In genomic region chr11:61776561-61777075, GRCh38 we compare ENCODE assay signal across 8 cellular contexts. TPM values are rescaled to one million over a fixed set of nuclear protein-coding genes. Genes with fewer than 3 reads are reported as not detected.
DNase-seq lines count a peak whose midpoint lies in the region; ATAC-seq, FAIRE-seq and TF ChIP-seq lines count a peak whose summit lies in the region.

No MANE protein-coding gene starts in this region.

- intact Hi-C loops in CD4-positive, alpha-beta memory T cell (cut with micrococcal nuclease): loop anchor here (1.0 kb wide), 1 partner anchor 16 kb away; the partner anchor contains the start of genes FEN1 and TMEM258
- intact Hi-C loops in PC-9 (cut with micrococcal nuclease; ENCODE audit: unreplicated experiment): loop anchor here (1.0 kb wide), 1 partner anchor 29 kb away; no protein-coding TSS in a partner anchor

- no peak overlapping the region for H3K4me2 ChIP-seq in PC-9

- H3K79me2 ChIP-seq in PC-9 (ENCODE audit: low read depth): no peaks in the 10 kb centered on the region

- BruUV-seq in PC-9 (replicated peaks; lab: Mats Ljungman, UMichigan): no TSS peak

- H3K4me3 Mint-ChIP-seq in CD4-positive, alpha-beta memory T cell: peak overlapping the region; percentile 26 to 82 (median 64)
- no peak overlapping the region for H3K4me3 Mint-ChIP-seq in progenitor cell of endocrine pancreas (ENCODE audit: low read depth)

- no peaks in the 10 kb centered on the region for H3K27me3 ChIP-seq in CD4-positive, alpha-beta memory T cell (ENCODE audit: insufficient read depth, low read length)
- H3K27me3 ChIP-seq in PC-9 (ENCODE audit: insufficient read depth, low read depth): no peaks in the 10 kb centered on the region

- peak in 4 of 5 donors; percentile 31 to 47 (median 36) for DNase-seq in CD4-positive, alpha-beta memory T cell
- DNase-seq in GM20000 (ENCODE audit: low spot score) (peak; percentile 92), PC-9 (peak; percentile 57 to 63), frontal cortex (ENCODE audit: low spot score in 2 of 2) (peak; percentile 75 to 78), progenitor cell of endocrine pancreas (ENCODE audit: low spot score, unreplicated experiment) (no peak)
- peak; percentile 80 for DNase-seq in activated effector memory CD4-positive, alpha-beta T cell treated with anti-CD3 and anti-CD28 coated beads, Interleukin-2, amount 50 U/mL, for 16 hours

- H3K4me1 ChIP-seq in CD4-positive, alpha-beta memory T cell (ENCODE audit: insufficient read depth, low read length): peaks cover 21% of the 10 kb centered on the region
- peaks cover 6% of the 10 kb centered on the region for H3K4me1 ChIP-seq in PC-9 (replicated peaks; ENCODE audit: insufficient read depth)

- POLR2A ChIA-PET in CD4-positive, alpha-beta memory T cell (lab: Charles Lee; ENCODE audit: partially characterized antibody): no interaction called here
- POLR2A ChIA-PET in PC-9 (lab: Charles Lee; ENCODE audit: unreplicated experiment): no interaction called here

- CTCF ChIA-PET in CD4-positive, alpha-beta memory T cell (lab: Charles Lee; ENCODE audit: partially characterized antibody): interaction anchor here (1.1 to 1.4 kb wide), 3 partner anchors 17 to 39 kb away, joined by 3 to 4 read pairs (median 4); no protein-coding TSS in a partner anchor
- CTCF ChIA-PET in PC-9 (lab: Charles Lee): interaction anchor here (0.6 kb wide), 1 partner anchor 27 kb away, joined by 3 read pairs; no protein-coding TSS in a partner anchor

- no peak overlapping the region for H3K27ac ChIP-seq in CD4-positive, alpha-beta memory T cell (ENCODE audit: low read depth, low read length)
- no peak overlapping the region for H3K27ac ChIP-seq in PC-9

- H4K20me1 ChIP-seq in PC-9 (ENCODE audit: insufficient read depth): no peaks in the 10 kb centered on the region

- peak overlapping the region in 1 of 2 donors; percentile 28 for H3K4me3 ChIP-seq in CD4-positive, alpha-beta memory T cell (ENCODE audit: low read length in 2 of 2)
- no peak overlapping the region for H3K4me3 ChIP-seq in PC-9

- TF ChIP-seq CTCF in GM20000 (IDR thresholded peaks at IDR 0.05; ENCODE audit: extremely low read depth, missing control alignments): peak; percentile 49
- peak; percentile 93 for TF ChIP-seq CTCF in PC-9 (conservative IDR thresholded peaks at IDR 0.05)
- TF ChIP-seq CTCF in progenitor cell of endocrine pancreas (IDR thresholded peaks at IDR 0.05; ENCODE audit: unreplicated experiment): peak; percentile 61

- peaks cover 6 to 33% (median 12%) of the 10 kb centered on the region in 4 donors for H3K4me1 Mint-ChIP-seq in CD4-positive, alpha-beta memory T cell
- no peaks in the 10 kb centered on the region for H3K4me1 Mint-ChIP-seq in progenitor cell of endocrine pancreas (ENCODE audit: low read depth)

- peak overlapping the region in 4 of 7 donors; percentile 46 to 71 (median 65) for H3K27ac Mint-ChIP-seq in CD4-positive, alpha-beta memory T cell
- H3K27ac Mint-ChIP-seq in progenitor cell of endocrine pancreas: peak overlapping the region; percentile 56

- H3F3A ChIP-seq in PC-9 (ENCODE audit: insufficient read depth, low read depth): no peaks in the 10 kb centered on the region

- H3K9me2 ChIP-seq in PC-9 (ENCODE audit: insufficient read depth): no peaks in the 10 kb centered on the region

- H3K36me3 ChIP-seq in CD4-positive, alpha-beta memory T cell (ENCODE audit: insufficient read depth, low read length): no peaks in the 10 kb centered on the region
- no peaks in the 10 kb centered on the region for H3K36me3 ChIP-seq in PC-9 (ENCODE audit: low read depth)

- ATAC-seq in GM18861 (IDR thresholded peaks at IDR 0.05; ENCODE audit: unreplicated experiment): no peak
- ATAC-seq in GM21825 (IDR thresholded peaks at IDR 0.05; ENCODE audit: unreplicated experiment): no peak

- no peaks in the 10 kb centered on the region for H3K9me3 Mint-ChIP-seq in CD4-positive, alpha-beta memory T cell
- no peaks in the 10 kb centered on the region for H3K9me3 Mint-ChIP-seq in progenitor cell of endocrine pancreas (ENCODE audit: low read depth)

- H3K27me3 Mint-ChIP-seq in CD4-positive, alpha-beta memory T cell: no peaks in the 10 kb centered on the region
- H3K27me3 Mint-ChIP-seq in progenitor cell of endocrine pancreas: no peaks in the 10 kb centered on the region

- FAIRE-seq in frontal cortex (lab: Jason Lieb, UNC): no peak

- H3K36me3 Mint-ChIP-seq in CD4-positive, alpha-beta memory T cell: no peaks in the 10 kb centered on the region
- peaks cover 8% of the 10 kb centered on the region for H3K36me3 Mint-ChIP-seq in progenitor cell of endocrine pancreas (ENCODE audit: insufficient read depth)

- H2AFZ ChIP-seq in PC-9: no peak overlapping the region

- H3K9me3 ChIP-seq in CD4-positive, alpha-beta memory T cell (ENCODE audit: control insufficient read depth in 1 of 2, low read length in 2 of 2): no peaks in the 10 kb centered on the region
- no peaks in the 10 kb centered on the region for H3K9me3 ChIP-seq in PC-9 (ENCODE audit: insufficient read depth, low read depth)

RNA-seq across cellular contexts. Expression of gene TMEM258, which starts 15.8 kb away (rescaled TPM):
- 100 to 1,000 TPM; 113 to 117 TPM for total RNA-seq in CD4-positive, alpha-beta memory T cell
- 100 to 1,000 TPM; 186 to 276 TPM for polyA plus RNA-seq in CD4-positive, alpha-beta memory T cell
- 141 and 217 TPM in 2 replicates for total RNA-seq in PC-9 (2021)
- total RNA-seq in frontal cortex: 62.4 TPM
- 175 and 185 TPM in 2 replicates for total RNA-seq in progenitor cell of endocrine pancreas

RNA-seq across cellular contexts. Expression of gene FEN1, which starts 16.1 kb away (rescaled TPM):
- total RNA-seq in CD4-positive, alpha-beta memory T cell: 1 to 10 TPM; 7.4 to 8.0 TPM
- polyA plus RNA-seq in CD4-positive, alpha-beta memory T cell: 10 to 100 TPM; 12.7 to 15.4 TPM
- total RNA-seq in PC-9 (2021) (56.5 and 60.9 TPM in 2 replicates), frontal cortex (15.9 TPM), progenitor cell of endocrine pancreas (34.4 and 36.6 TPM in 2 replicates)

RNA-seq across cellular contexts. Expression of gene MYRF, which starts 24.2 kb away (rescaled TPM):
- total RNA-seq in CD4-positive, alpha-beta memory T cell: 1 to 10 TPM in 1 of 2 experiments, under 1 TPM in 1; 0.94 to 1.6 TPM
- polyA plus RNA-seq in CD4-positive, alpha-beta memory T cell: under 1 TPM; 0.44 to 0.83 TPM
- total RNA-seq in PC-9 (2021) (15.3 and 16.3 TPM in 2 replicates), frontal cortex (0.82 TPM), progenitor cell of endocrine pancreas (117 and 128 TPM in 2 replicates)

RNA-seq across cellular contexts. Expression of gene FADS1, which starts 40.2 kb away (rescaled TPM):
- 1 to 10 TPM; 1.7 to 2.2 TPM for total RNA-seq in CD4-positive, alpha-beta memory T cell
- polyA plus RNA-seq in CD4-positive, alpha-beta memory T cell: under 1 TPM; 0.70 to 0.72 TPM
- total RNA-seq in PC-9 (2021): 114 and 150 TPM in 2 replicates
- 81.9 TPM for total RNA-seq in frontal cortex
- 114 and 121 TPM in 2 replicates for total RNA-seq in progenitor cell of endocrine pancreas

RNA-seq across cellular contexts. Expression of gene FADS2, which starts 51.5 kb away (rescaled TPM):
- total RNA-seq in CD4-positive, alpha-beta memory T cell: under 1 TPM; 0.22 to 0.73 TPM
- polyA plus RNA-seq in CD4-positive, alpha-beta memory T cell: under 1 TPM; 0.06 to 0.94 TPM
- 223 and 514 TPM in 2 replicates for total RNA-seq in PC-9 (2021)
- total RNA-seq in frontal cortex: 121 TPM
- total RNA-seq in progenitor cell of endocrine pancreas: 399 and 402 TPM in 2 replicates
